ENCODE assay signal across 10 cellular contexts in the genomic region with DNA sequence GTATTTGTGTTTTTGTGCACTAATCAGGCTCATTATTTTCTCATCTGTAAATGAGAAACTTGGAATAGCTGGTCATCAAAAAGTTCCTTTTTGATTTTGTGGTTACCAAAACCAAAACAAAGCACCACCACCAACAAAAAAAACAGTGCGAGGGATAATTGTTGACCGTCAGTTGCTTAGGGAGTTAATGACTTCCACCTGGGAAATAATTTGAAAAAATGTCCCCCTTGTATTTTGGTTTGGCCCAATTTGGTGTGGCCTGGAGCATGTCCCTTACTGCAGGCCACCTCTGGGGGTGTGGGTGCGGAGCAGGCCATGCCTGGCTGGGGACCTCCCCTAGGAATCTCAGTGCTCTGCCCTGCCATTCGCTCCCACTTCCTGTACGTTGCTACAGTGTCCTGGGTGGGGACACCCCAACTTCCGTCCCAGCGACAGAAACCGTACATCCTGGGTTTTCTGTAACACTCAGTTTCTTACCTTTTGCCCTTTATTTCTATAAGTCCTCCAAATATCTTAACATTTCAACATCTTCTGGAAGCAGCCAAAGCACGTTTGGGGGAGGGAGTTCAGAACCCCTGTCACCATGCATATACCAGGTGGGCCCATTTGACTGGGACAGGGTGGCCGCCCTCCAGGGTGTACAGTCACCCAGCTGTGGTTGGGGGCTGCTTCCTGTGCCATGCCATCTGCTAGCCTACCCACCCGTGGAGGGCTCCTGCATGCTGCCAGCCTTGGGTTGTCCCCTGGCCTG. TPM values are rescaled to one million over a fixed set of nuclear protein-coding genes. Genes with fewer than 3 reads are reported as not detected.
DNase-seq lines count a peak whose midpoint lies in the region; ATAC-seq, FAIRE-seq and TF ChIP-seq lines count a peak whose summit lies in the region.
"Had no signal": no experiment of that assay in that cellular context is flagged by ENCODE, and none has a peak within 500 bp of the region (broad histone marks: within the 10 kb centered on the region; RNA-seq: fewer than 3 reads in every experiment).

No MANE protein-coding gene starts in this region.

- H3K27ac ChIP-seq in heart left ventricle (peak overlapping the region in 5 of 12 donors; percentile 7 to 71 (median 32)), Karpas-422 (ENCODE audit: low read length) (no peak overlapping the region)

- H3K79me2 ChIP-seq in Karpas-422 (ENCODE audit: low read length): no peaks in the 10 kb centered on the region

- intact Hi-C loops in heart left ventricle (cut with DNase I) (no loop called here), Right ventricle myocardium inferior (cut with DNase I) (no loop called here)

- H4K20me1 ChIP-seq in Karpas-422 (ENCODE audit: insufficient read depth, low read depth, low read length): 0 out of 2 replicates have a peak, but pooled peaks cover 6% of the 10 kb centered on the region

- H3K4me3 ChIP-seq in heart left ventricle: peak overlapping the region in 1 of 12 donors; percentile 8
- H3K4me3 ChIP-seq in Karpas-422 (ENCODE audit: low read length): no peak overlapping the region
- H3K4me3 ChIP-seq: lung had no signal

- WGBS in heart left ventricle, 4 donors: 60 to 69% (median 65%) methylated on average over 11 of the region's 11 CpGs

- H3K27me3 ChIP-seq in heart left ventricle (no peaks in the 10 kb centered on the region), Karpas-422 (ENCODE audit: low read length) (no peaks in the 10 kb centered on the region)

- H3K9me3 ChIP-seq in heart left ventricle (no peaks in the 10 kb centered on the region), Karpas-422 (ENCODE audit: low read length) (no peaks in the 10 kb centered on the region)

- no peak overlapping the region for H3K4me2 ChIP-seq in Karpas-422 (ENCODE audit: low read depth, low read length, poor library complexity, severe bottlenecking)

- H3K4me1 Mint-ChIP-seq in activated naive CD8-positive, alpha-beta T cell (ENCODE audit: low read depth): peaks cover 92% of the 10 kb centered on the region

- H3K4me1 ChIP-seq in heart left ventricle (peaks cover 20 to 86% (median 67%) of the 10 kb centered on the region in 12 donors), Karpas-422 (ENCODE audit: low read length) (no peaks in the 10 kb centered on the region)

- H3K27me3 Mint-ChIP-seq in activated naive CD8-positive, alpha-beta T cell: no peaks in the 10 kb centered on the region

- H3K9me3 Mint-ChIP-seq in activated naive CD8-positive, alpha-beta T cell (ENCODE audit: low read depth): no peaks in the 10 kb centered on the region

- FAIRE-seq in D721Med (lab: Jason Lieb, UNC): no peak
- FAIRE-seq: astrocyte had no signal

- H3K9me2 ChIP-seq in Karpas-422 (replicated peaks; ENCODE audit: insufficient read depth, low read length): no peaks in the 10 kb centered on the region

- H3K36me3 ChIP-seq in heart left ventricle (peaks cover 0 to 13% (median 0%) of the 10 kb centered on the region in 9 donors), Karpas-422 (ENCODE audit: insufficient read depth, low read length) (no peaks in the 10 kb centered on the region)

- H3K27ac Mint-ChIP-seq in activated naive CD8-positive, alpha-beta T cell: peak overlapping the region; percentile 95

- H3K9ac ChIP-seq in Karpas-422 (ENCODE audit: low read length): no peak overlapping the region

- peak in 3 of 4 donors; percentile 42 to 55 (median 45) for ATAC-seq in heart left ventricle
- no peak for ATAC-seq in Right ventricle myocardium inferior
- ATAC-seq in HG03175 (IDR thresholded peaks at IDR 0.05; ENCODE audit: unreplicated experiment): peak; percentile 42
- no peak for ATAC-seq in GM19035 (IDR thresholded peaks at IDR 0.05; ENCODE audit: unreplicated experiment)

- no peak for TF ChIP-seq POLR2A in heart left ventricle (IDR thresholded peaks at IDR 0.05)

- no peak overlapping the region for H2AFZ ChIP-seq in Karpas-422 (ENCODE audit: low read length)

- no peak for DNase-seq in heart left ventricle
- DNase-seq in Right ventricle myocardium inferior (ENCODE audit: missing footprints): no peak
- no peak for DNase-seq in DMS 273 (lab: John Stamatoyannopoulos, UW; ENCODE audit: unreplicated experiment)
- no peak for DNase-seq in D721Med (ENCODE audit: insufficient read length, low spot score)
- no peak for DNase-seq in Karpas-422

- H3K36me3 Mint-ChIP-seq in activated naive CD8-positive, alpha-beta T cell: peaks cover 4% of the 10 kb centered on the region

- H3K4me3 Mint-ChIP-seq in activated naive CD8-positive, alpha-beta T cell: peak overlapping the region; percentile 70

- TF ChIP-seq CTCF in heart left ventricle (IDR thresholded peaks at IDR 0.05): no peak
- no peak for TF ChIP-seq CTCF in D721Med (IDR thresholded peaks at IDR 0.05; ENCODE audit: insufficient read depth, missing control alignments)

RNA-seq across cellular contexts. Expression of a gene that starts 31.3 kb away (rescaled TPM):
- total RNA-seq in heart left ventricle (10 to 100 TPM; 28.4 to 54.2 (median 35.0) TPM), Right ventricle myocardium inferior (32.9 TPM)
- polyA plus RNA-seq in heart left ventricle: 10 to 100 TPM; 22.6 to 23.9 TPM
- 0.30 and 4.1 TPM in 2 replicates for total RNA-seq in Karpas-422 (2014; rRNA removed; shearing (Covaris generic); ENCODE audit: low replicate concordance)

Comparison
In these comparisons a context has a peak if more than half of its experiments do, and no peak if none do; other contexts are left out.
1. ATAC-seq: peak in heart left ventricle (3 of 4) and HG03175 (single experiment); none in Right ventricle myocardium inferior (single experiment) and GM19035 (single experiment).